In genomic region chr12:128771681-128772080, GRCh38 we compare ENCODE assay signal across 1 cellular context.
A peak's percentile ranks its signal among the peaks of the same experiment; 100 is the strongest.
TF ChIP-seq lines count a peak whose summit lies in the region.

No MANE protein-coding gene starts in this region.

TF ChIP-seq in HepG2, 621 proteins besides CTCF, POLR2A, EP300 and RAD21 (continued from another document):
- no peak for TF ChIP-seq ATF4 (CRISPR knock-in tag; IDR thresholded peaks at IDR 0.05)
- TF ChIP-seq FOXA3 (CRISPR knock-in tag; IDR thresholded peaks at IDR 0.05) = peak; percentile 31; the same call in 1 of the 2 replicates
- no peak for TF ChIP-seq ZBTB25 (CRISPR knock-in tag; IDR thresholded peaks at IDR 0.05)
- TF ChIP-seq ZNF24 (IDR thresholded peaks at IDR 0.05) = no peak
- no peak for TF ChIP-seq NR0B2 (CRISPR knock-in tag; IDR thresholded peaks at IDR 0.05)
TF ChIP-seq in HepG2: peak in this region for 3.
